Comparison of ENCODE assay signal across 13 cellular contexts in genomic region chr6:132725947-132726607, GRCh38. TPM values are rescaled to one million over a fixed set of nuclear protein-coding genes. Genes with fewer than 3 reads are reported as not detected.
DNase-seq lines count a peak whose midpoint lies in the region; ATAC-seq and TF ChIP-seq lines count a peak whose summit lies in the region.
"Had no signal": no experiment of that assay in that cellular context is flagged by ENCODE, and none has a peak within 500 bp of the region (broad histone marks: within the 10 kb centered on the region; RNA-seq: fewer than 3 reads in every experiment).

No MANE protein-coding gene starts in this region.

- H3K4me3 Mint-ChIP-seq in glutamatergic neuron (ENCODE audit: unreplicated experiment) = no peak overlapping the region

- DNase-seq in NCI-H526 (lab: John Stamatoyannopoulos, UW) = peak; percentile 6 to 52
- DNase-seq in NCI-H1048 (lab: John Stamatoyannopoulos, UW) = no peak
- no peak for DNase-seq in glutamatergic neuron
- DNase-seq in AG08395 (ENCODE audit: low spot score) = no peak
- no peak for DNase-seq in activated CD8-positive, alpha-beta memory T cell treated with anti-CD3 and anti-CD28 coated beads, Interleukin-2, amount 50 U/mL, for 4 hours
- DNase-seq: activated CD4-positive, alpha-beta T cell treated with anti-CD3 and anti-CD28 coated beads, Interleukin-2, amount 50 U/mL, for 1 hour; hippocampal formation; NCI-H2081 treated with DMSO at 0.1 percent for 48 hours had no signal

- ATAC-seq in GM18861 (IDR thresholded peaks at IDR 0.05; ENCODE audit: unreplicated experiment) = peak; percentile 96
- ATAC-seq in GM19467 (IDR thresholded peaks at IDR 0.05; ENCODE audit: unreplicated experiment) = peak; percentile 79
- peak; percentile 77 for ATAC-seq in HG02943 (IDR thresholded peaks at IDR 0.05; ENCODE audit: low read depth, unreplicated experiment)

- no peaks in the 10 kb centered on the region for H3K36me3 Mint-ChIP-seq in glutamatergic neuron (ENCODE audit: unreplicated experiment)
- H3K36me3 Mint-ChIP-seq: activated naive CD4-positive, alpha-beta T cell treated with anti-CD3 and anti-CD28 coated beads, Interleukin-2, amount 50 U/mL, for 72 hours had no signal

- no peak for TF ChIP-seq CTCF in glutamatergic neuron (IDR thresholded peaks at IDR 0.05; ENCODE audit: partially characterized antibody, unreplicated experiment)

- no peak overlapping the region for H3K27ac Mint-ChIP-seq in glutamatergic neuron (ENCODE audit: unreplicated experiment)
- H3K27ac Mint-ChIP-seq: activated naive CD4-positive, alpha-beta T cell treated with anti-CD3 and anti-CD28 coated beads, Interleukin-2, amount 50 U/mL, for 72 hours had no signal

- peaks cover 2% of the 10 kb centered on the region for H3K27me3 Mint-ChIP-seq in glutamatergic neuron (ENCODE audit: unreplicated experiment)

- H3K9me3 Mint-ChIP-seq in glutamatergic neuron (ENCODE audit: unreplicated experiment) = no peaks in the 10 kb centered on the region
- H3K9me3 Mint-ChIP-seq: activated naive CD4-positive, alpha-beta T cell treated with anti-CD3 and anti-CD28 coated beads, Interleukin-2, amount 50 U/mL, for 72 hours had no signal

- H3K4me1 Mint-ChIP-seq in glutamatergic neuron (ENCODE audit: low read depth, unreplicated experiment) = peaks cover 3% of the 10 kb centered on the region

RNA-seq across cellular contexts. Expression of gene VNN1, which starts 12.2 kb away (rescaled TPM):
- total RNA-seq in glutamatergic neuron (ENCODE audit: unreplicated experiment) = not detected
- total RNA-seq: activated naive CD4-positive, alpha-beta T cell treated with anti-CD3 and anti-CD28 coated beads, Interleukin-2, amount 50 U/mL, for 72 hours had no signal

RNA-seq across cellular contexts. Expression of gene VNN2, which starts 31.6 kb away (rescaled TPM):
- not detected for total RNA-seq in glutamatergic neuron (ENCODE audit: unreplicated experiment)
- total RNA-seq: Daoy had no signal

Comparison
In these comparisons a context has a peak if more than half of its experiments do, and no peak if none do; other contexts are left out.
1. DNase-seq: peak in NCI-H526 (2 of 2); none in NCI-H1048 (single experiment), glutamatergic neuron (single experiment), AG08395 (single experiment) and activated CD8-positive, alpha-beta memory T cell treated with anti-CD3 and anti-CD28 coated beads, Interleukin-2, amount 50 U/mL, for 4 hours (single experiment).
2. Peak in every context shown above with its lines, with median percentiles within 50 percentile points of each other: ATAC-seq.